1 cellular context compared by ENCODE assay signal in genomic region chr11:10309163-10310093, GRCh38.
A peak's percentile ranks its signal among the peaks of the same experiment; 100 is the strongest.
TF ChIP-seq lines count a peak whose summit lies in the region.

No MANE protein-coding gene starts in this region.

TF ChIP-seq in A549, 52 proteins besides CTCF, POLR2A, EP300 and RAD21 (continued from another document):
- TF ChIP-seq EHMT2 (IDR thresholded peaks at IDR 0.05; ENCODE audit: low read depth) (no peak), FOXS1 (CRISPR knock-in tag; IDR thresholded peaks at IDR 0.05) (no peak), HOXB5 (CRISPR knock-in tag; IDR thresholded peaks at IDR 0.05) (peak; percentile 48; the same call in 1 of the 2 replicates), SREBF2 (IDR thresholded peaks at IDR 0.05) (no peak), TP53 (CRISPR knock-in tag; IDR thresholded peaks at IDR 0.05) (no peak), ESRRA (IDR thresholded peaks at IDR 0.05; ENCODE audit: borderline replicate concordance, low read length) (no peak), HOXA7 (CRISPR knock-in tag; IDR thresholded peaks at IDR 0.05) (no peak; the same call in 1 of the 2 replicates), JUNB (IDR thresholded peaks at IDR 0.05) (peak; percentile 77), CEBPB (IDR thresholded peaks at IDR 0.05) (peak in 1 of 2 experiments; percentile 53; a peak in 1 of 4 replicates), CHD2 (IDR thresholded peaks at IDR 0.05; ENCODE audit: low read length, partially characterized antibody) (no peak), ZSCAN20 (CRISPR knock-in tag; IDR thresholded peaks at IDR 0.05) (no peak), NFE2L2 (conservative IDR thresholded peaks at IDR 0.05; ENCODE audit: low read length) (no peak), POLR2AphosphoS2 (conservative IDR thresholded peaks at IDR 0.05; ENCODE audit: low read length) (0 out of 2 replicates have a peak, but pooled peaks have one; percentile 19), GATA3 (IDR thresholded peaks at IDR 0.05; ENCODE audit: borderline replicate concordance) (peak; percentile 81), ELK1 (IDR thresholded peaks at IDR 0.05; ENCODE audit: low read depth, low read length) (no peak), CBX8 (IDR thresholded peaks at IDR 0.05) (no peak)
- TF ChIP-seq, protein P1, sequence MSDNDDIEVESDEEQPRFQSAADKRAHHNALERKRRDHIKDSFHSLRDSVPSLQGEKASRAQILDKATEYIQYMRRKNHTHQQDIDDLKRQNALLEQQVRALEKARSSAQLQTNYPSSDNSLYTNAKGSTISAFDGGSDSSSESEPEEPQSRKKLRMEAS (IDR thresholded peaks at IDR 0.05) = peak; percentile 37
